12 cellular contexts compared by ENCODE assay signal in genomic region chr5:57441557-57441956, GRCh38. TPM values are rescaled to one million over a fixed set of nuclear protein-coding genes. Genes with fewer than 3 reads are reported as not detected.
DNase-seq lines count a peak whose midpoint lies in the region; ATAC-seq and TF ChIP-seq lines count a peak whose summit lies in the region.
"Had no signal": no experiment of that assay in that cellular context is flagged by ENCODE, and none has a peak within 500 bp of the region (broad histone marks: within the 10 kb centered on the region; RNA-seq: fewer than 3 reads in every experiment).

No MANE protein-coding gene starts in this region.

- H3K36me3 ChIP-seq in PC-9 (ENCODE audit: low read depth): no peaks in the 10 kb centered on the region
- no peaks in the 10 kb centered on the region for H3K36me3 ChIP-seq in smooth muscle cell (ENCODE audit: low read depth)

- peak; percentile 36 for ATAC-seq in GM19351 (IDR thresholded peaks at IDR 0.05; ENCODE audit: unreplicated experiment)
- no peak for ATAC-seq in HG02852 (IDR thresholded peaks at IDR 0.05; ENCODE audit: unreplicated experiment)
- no peak for ATAC-seq in HG03520 (IDR thresholded peaks at IDR 0.05; ENCODE audit: unreplicated experiment)
- no peak for ATAC-seq in GM18502 (IDR thresholded peaks at IDR 0.05; ENCODE audit: poor library complexity, unreplicated experiment)

- peak overlapping the region; percentile 25 for H3K9ac ChIP-seq in smooth muscle cell (ENCODE audit: low read depth)

- DNase-seq in PC-9: peak; percentile 69 to 77
- DNase-seq in epithelial cell of proximal tubule (ENCODE audit: low read depth): peak; percentile 83
- DNase-seq in smooth muscle cell (lab: John Stamatoyannopoulos, UW; ENCODE audit: unreplicated experiment): no peak
- DNase-seq: activated naive CD8-positive, alpha-beta T cell treated with anti-CD3 and anti-CD28 coated beads for 36 hours; NCI-H2029; substantia nigra had no signal

- H3K27me3 ChIP-seq in PC-9 (ENCODE audit: insufficient read depth, low read depth): no peaks in the 10 kb centered on the region
- H3K27me3 ChIP-seq in smooth muscle cell (ENCODE audit: low read depth): no peaks in the 10 kb centered on the region

- intact Hi-C loops in PC-9 (cut with micrococcal nuclease; ENCODE audit: unreplicated experiment): loop anchor here (1.0 kb wide), 1 partner anchor 53 kb away; no protein-coding TSS in a partner anchor

- H3K27ac ChIP-seq in PC-9 (peak overlapping the region; percentile 82), smooth muscle cell (ENCODE audit: low read depth) (peak overlapping the region; percentile 87)
- H3K27ac ChIP-seq: VCaP had no signal

- H2AFZ ChIP-seq in PC-9: peak overlapping the region; percentile 37; the same call in 1 of the 2 replicates
- no peak overlapping the region for H2AFZ ChIP-seq in smooth muscle cell (ENCODE audit: low read depth)

- CTCF ChIA-PET in PC-9 (lab: Charles Lee): interaction anchor here (1.4 kb wide), 1 partner anchor 103 kb away, joined by 10 read pairs; no protein-coding TSS in a partner anchor

- 28% methylated on average over 2 of the region's 2 CpGs for WGBS in smooth muscle cell (ENCODE audit: low lambda C conversion rate)

- no peaks in the 10 kb centered on the region for H3K9me2 ChIP-seq in PC-9 (ENCODE audit: insufficient read depth)

- POLR2A ChIA-PET in PC-9 (lab: Charles Lee; ENCODE audit: unreplicated experiment): interaction anchor here (0.5 to 1.0 kb wide), 6 partner anchors 34 to 437 kb away, joined by 3 to 10 read pairs (median 4); no protein-coding TSS in a partner anchor

- TF ChIP-seq CTCF in PC-9 (conservative IDR thresholded peaks at IDR 0.05) (no peak), epithelial cell of proximal tubule (conservative IDR thresholded peaks at IDR 0.05; ENCODE audit: low read depth, low read length) (no peak), smooth muscle cell (IDR thresholded peaks at IDR 0.05; ENCODE audit: borderline replicate concordance, insufficient read depth, poor library complexity, severe bottlenecking) (no peak)

- H3K4me3 ChIP-seq in PC-9 (no peak overlapping the region), epithelial cell of proximal tubule (ENCODE audit: low read depth, low read length) (no peak overlapping the region), smooth muscle cell (no peak overlapping the region)

- BruUV-seq in PC-9 (replicated peaks; lab: Mats Ljungman, UMichigan): no TSS peak

- H3K9me3 ChIP-seq in PC-9 (ENCODE audit: insufficient read depth, low read depth) (peaks cover 13% of the 10 kb centered on the region; the same call in 1 of the 2 replicates), smooth muscle cell (replicated peaks; ENCODE audit: low read depth) (no peaks in the 10 kb centered on the region)

- H3K79me2 ChIP-seq in PC-9 (ENCODE audit: low read depth) (no peaks in the 10 kb centered on the region), smooth muscle cell (ENCODE audit: low read depth) (no peaks in the 10 kb centered on the region)

- H3K4me1 ChIP-seq in PC-9 (replicated peaks; ENCODE audit: insufficient read depth) (peaks cover 36% of the 10 kb centered on the region), smooth muscle cell (ENCODE audit: low read depth) (peaks cover 10% of the 10 kb centered on the region)

- H4K20me1 ChIP-seq in PC-9 (ENCODE audit: insufficient read depth) (no peaks in the 10 kb centered on the region), smooth muscle cell (ENCODE audit: low read depth) (no peaks in the 10 kb centered on the region)

- H3F3A ChIP-seq in PC-9 (ENCODE audit: insufficient read depth, low read depth) (peaks cover 25% of the 10 kb centered on the region), smooth muscle cell (ENCODE audit: low read depth) (peaks cover 27% of the 10 kb centered on the region)

- H3K4me2 ChIP-seq in PC-9 (peak overlapping the region; percentile 12), smooth muscle cell (peak overlapping the region; percentile 33)

RNA-seq across cellular contexts. Expression of gene ACTBL2, which starts 41.1 kb away (rescaled TPM):
- 0.98 and 1.5 TPM in 2 replicates for total RNA-seq in PC-9 (2021)
- 2.2 and 2.3 TPM in 2 replicates for total RNA-seq in epithelial cell of proximal tubule
- 3.6 and 6.9 TPM in 2 replicates for total RNA-seq in smooth muscle cell
- 1.3 and 3.2 TPM in 2 replicates for polyA plus RNA-seq in smooth muscle cell
- total RNA-seq: activated naive CD8-positive, alpha-beta T cell treated with anti-CD3 and anti-CD28 coated beads for 36 hours; skeletal muscle tissue had no signal
